8 cellular contexts compared by ENCODE assay signal in genomic region chr6:165729307-165729936, GRCh38.
A peak's percentile ranks its signal among the peaks of the same experiment; 100 is the strongest.
DNase-seq lines count a peak whose midpoint lies in the region; ATAC-seq, FAIRE-seq and TF ChIP-seq lines count a peak whose summit lies in the region.

No MANE protein-coding gene starts in this region.

- no peaks in the 10 kb centered on the region for H3K9me3 ChIP-seq in WERI-Rb-1 (ENCODE audit: severe bottlenecking)
- no peaks in the 10 kb centered on the region for H3K9me3 ChIP-seq in right atrium auricular region

- CTCF ChIA-PET in GM10248 (lab: Yijun Ruan, JAX), result interaction anchor here (0.8 to 1.6 kb wide), 11 partner anchors 10 to 377 kb away, joined by 3 to 11 read pairs (median 3); no protein-coding TSS in a partner anchor

- POLR2A ChIA-PET in GM10248 (lab: Yijun Ruan, JAX), result no interaction called here

- no peaks in the 10 kb centered on the region for H3K4me1 ChIP-seq in right atrium auricular region

- TF ChIP-seq CTCF in GM10248 (IDR thresholded peaks at IDR 0.05; ENCODE audit: control extremely low read depth, extremely low read depth, low read depth, missing control alignments) (peak; percentile 80), WERI-Rb-1 (IDR thresholded peaks at IDR 0.05; ENCODE audit: low read depth, low read length) (peak; percentile 41; the same call in 1 of the 2 replicates), right atrium auricular region (IDR thresholded peaks at IDR 0.05) (peak; percentile 72 to 87)

- H3K36me3 ChIP-seq in WERI-Rb-1 (no peaks in the 10 kb centered on the region), right atrium auricular region (no peaks in the 10 kb centered on the region)

- peak; percentile 66 for DNase-seq in GM10248 (ENCODE audit: extremely low spot score)
- peak; percentile 21 for DNase-seq in WERI-Rb-1
- DNase-seq in right atrium auricular region (ENCODE audit: low spot score), result no peak
- DNase-seq in stimulated activated CD8-positive, alpha-beta memory T cell treated with anti-CD3 and anti-CD28 coated beads, Interleukin-15, amount 100 ng/mL, for 1 hour (ENCODE audit: low read depth), result peak; percentile 8
- no peak for DNase-seq in NCI-H1436 treated with DMSO at 0.1 percent for 48 hours (lab: John Stamatoyannopoulos, UW)
- DNase-seq in EL, result no peak

- H3K4me3 ChIP-seq in WERI-Rb-1 (ENCODE audit: low read depth, low read length), result no peak overlapping the region
- H3K4me3 ChIP-seq in right atrium auricular region, result no peak overlapping the region

- FAIRE-seq in A204.1 (lab: Jason Lieb, UNC), result peak; percentile 47

- H3K27ac ChIP-seq in WERI-Rb-1 (no peak overlapping the region), right atrium auricular region (no peak overlapping the region)

- H3K27me3 ChIP-seq in WERI-Rb-1 (ENCODE audit: insufficient read depth, low read depth, severe bottlenecking) (peaks cover 84% of the 10 kb centered on the region), right atrium auricular region (no peaks in the 10 kb centered on the region)

- ATAC-seq in HG03354 (IDR thresholded peaks at IDR 0.05; ENCODE audit: poor library complexity, severe bottlenecking, unreplicated experiment), result peak; percentile 62

Comparison
In these comparisons a context has a peak if more than half of its experiments do, and no peak if none do; other contexts are left out.
1. DNase-seq: peak in GM10248 (single experiment), WERI-Rb-1 (single experiment) and stimulated activated CD8-positive, alpha-beta memory T cell treated with anti-CD3 and anti-CD28 coated beads, Interleukin-15, amount 100 ng/mL, for 1 hour (single experiment); none in right atrium auricular region (single experiment), NCI-H1436 treated with DMSO at 0.1 percent for 48 hours (single experiment) and EL (single experiment).
2. Peak in every context shown above with its lines, with median percentiles within 50 percentile points of each other: CTCF ChIP-seq.